14 cellular contexts compared by ENCODE assay signal in genomic region chr18:36622610-36623009, GRCh38.
DNase-seq lines count a peak whose midpoint lies in the region; ATAC-seq and TF ChIP-seq lines count a peak whose summit lies in the region.
"Had no signal": no experiment of that assay in that cellular context is flagged by ENCODE, and none has a peak within 500 bp of the region (broad histone marks: within the 10 kb centered on the region; RNA-seq: fewer than 3 reads in every experiment).

No MANE protein-coding gene starts in this region.

- DNase-seq in IMR-90 (no peak), epithelial cell of esophagus (ENCODE audit: low read depth) (peak; percentile 14), left cardiac atrium (no peak), smooth muscle cell (lab: John Stamatoyannopoulos, UW; ENCODE audit: unreplicated experiment) (no peak), RKO (ENCODE audit: low spot score) (no peak), HPDE6-E6E7 (ENCODE audit: extremely low spot score) (no peak), hepatic stellate cell (ENCODE audit: low spot score) (no peak)
- DNase-seq: ACHN; CD4-positive, alpha-beta memory T cell; DMS79; EL; H7 had no signal

- CTCF ChIA-PET in IMR-90 (lab: Yijun Ruan, JAX), result no interaction called here

- H2AK5ac ChIP-seq in IMR-90 (ENCODE audit: low read depth, low read length), result no peak overlapping the region

- dilution Hi-C loops in IMR-90 (cut with HindIII; ENCODE audit: low sequenced_read_pairs, unreplicated experiment), result no loop called here

- TF ChIP-seq RAD21 in IMR-90 (IDR thresholded peaks at IDR 0.05; ENCODE audit: low read length), result no peak

- H4K20me1 ChIP-seq in IMR-90 (ENCODE audit: insufficient read depth, low read length) (no peaks in the 10 kb centered on the region), smooth muscle cell (ENCODE audit: low read depth) (no peaks in the 10 kb centered on the region)

- no peak overlapping the region for H4K8ac ChIP-seq in IMR-90 (ENCODE audit: low read depth in 2 of 2, low read length in 2 of 2)

- H3K9me3 ChIP-seq in IMR-90 (ENCODE audit: control insufficient read depth, insufficient read depth, low read length) (no peaks in the 10 kb centered on the region), smooth muscle cell (replicated peaks; ENCODE audit: low read depth) (no peaks in the 10 kb centered on the region)

- H3K27me3 ChIP-seq in IMR-90 (ENCODE audit: control insufficient read depth, insufficient read depth, low read length) (no peaks in the 10 kb centered on the region), smooth muscle cell (ENCODE audit: low read depth) (no peaks in the 10 kb centered on the region)

- peaks cover 7% of the 10 kb centered on the region for H3K9me1 ChIP-seq in IMR-90 (ENCODE audit: insufficient read depth, low read length)

- peaks cover 3% of the 10 kb centered on the region; the same call in 1 of the 2 replicates for H3K4me1 ChIP-seq in IMR-90 (ENCODE audit: control insufficient read depth, insufficient read depth, low read length)
- H3K4me1 ChIP-seq in smooth muscle cell (ENCODE audit: low read depth), result no peaks in the 10 kb centered on the region

- H2BK15ac ChIP-seq in IMR-90 (ENCODE audit: low read depth, low read length), result no peak overlapping the region

- H3K4ac ChIP-seq in IMR-90 (ENCODE audit: low read depth, low read length), result no peak overlapping the region

- H3K79me2 ChIP-seq in smooth muscle cell (ENCODE audit: low read depth), result no peaks in the 10 kb centered on the region

- in situ Hi-C loops in IMR-90 (cut with MboI; ENCODE audit: low sequenced_read_pairs), result no loop called here

- no peak overlapping the region for H3K9ac ChIP-seq in IMR-90 (ENCODE audit: low read depth, low read length)
- H3K9ac ChIP-seq in smooth muscle cell (ENCODE audit: low read depth), result no peak overlapping the region

- 87% methylated on average over 2 of the region's 5 CpGs; no CpG with 5 or more reads in 1 of the 2 experiments for WGBS in IMR-90 (ENCODE audit: extremely low coverage in 2 of 2, insufficient read length in 1 of 2), 2 experiments
- WGBS in smooth muscle cell (ENCODE audit: low lambda C conversion rate), result 69% methylated on average over 5 of the region's 5 CpGs

- no peaks in the 10 kb centered on the region for H3K36me3 ChIP-seq in IMR-90 (ENCODE audit: control insufficient read depth, insufficient read depth, low read length)
- no peaks in the 10 kb centered on the region for H3K36me3 ChIP-seq in smooth muscle cell (ENCODE audit: low read depth)

- H3F3A ChIP-seq in smooth muscle cell (ENCODE audit: low read depth), result no peaks in the 10 kb centered on the region

- no peak overlapping the region for H2AFZ ChIP-seq in IMR-90 (replicated peaks; ENCODE audit: low read length, poor library complexity)
- no peak overlapping the region for H2AFZ ChIP-seq in smooth muscle cell (ENCODE audit: low read depth)
- H2AFZ ChIP-seq: GM23338 had no signal

- TF ChIP-seq POLR2A in IMR-90 (IDR thresholded peaks at IDR 0.05; ENCODE audit: low read depth, low read length), result no peak

- no peak overlapping the region for H4K91ac ChIP-seq in IMR-90 (ENCODE audit: insufficient read depth, low read depth, low read length)

- H2AK9ac ChIP-seq in IMR-90 (replicated peaks; ENCODE audit: low read depth, low read length, poor library complexity), result no peak overlapping the region

- no peak for TF ChIP-seq CTCF in IMR-90 (conservative IDR thresholded peaks at IDR 0.05; ENCODE audit: low read depth, low read length)
- TF ChIP-seq CTCF in epithelial cell of esophagus (IDR thresholded peaks at IDR 0.05; ENCODE audit: insufficient read depth, low read depth, low read length, missing control alignments), result no peak
- TF ChIP-seq CTCF in smooth muscle cell (IDR thresholded peaks at IDR 0.05; ENCODE audit: borderline replicate concordance, insufficient read depth, poor library complexity, severe bottlenecking), result no peak

- H4K5ac ChIP-seq in IMR-90 (ENCODE audit: low read depth, low read length), result no peak overlapping the region

- H3K4me3 ChIP-seq in IMR-90 (ENCODE audit: insufficient read depth, low read depth, low read length) (no peak overlapping the region), epithelial cell of esophagus (ENCODE audit: low read length) (no peak overlapping the region), smooth muscle cell (no peak overlapping the region)
- H3K4me3 ChIP-seq: GM23338 had no signal

- no TSS peak for BruUV-seq in IMR-90 (replicated peaks; lab: Mats Ljungman, UMichigan)

- intact Hi-C loops in IMR-90 (cut with micrococcal nuclease), result no loop called here
- intact Hi-C loops in left cardiac atrium (cut with DNase I), result no loop called here

- H3K23ac ChIP-seq in IMR-90 (ENCODE audit: low read depth, low read length), result no peak overlapping the region

- no peak overlapping the region for H3K18ac ChIP-seq in IMR-90 (ENCODE audit: low read depth, low read length)

- H3K4me2 ChIP-seq in IMR-90 (ENCODE audit: low read depth, low read length) (no peak overlapping the region), smooth muscle cell (peak overlapping the region; percentile 28)
- H3K4me2 ChIP-seq: GM23338 had no signal

- H3K27ac ChIP-seq in IMR-90 (ENCODE audit: insufficient read depth, low read length) (no peak overlapping the region), smooth muscle cell (ENCODE audit: low read depth) (no peak overlapping the region)
- H3K27ac ChIP-seq: C4-2B had no signal

- no peak for ATAC-seq in IMR-90 (ENCODE audit: low read depth)
- peak; percentile 29 to 34 for ATAC-seq in left cardiac atrium
- ATAC-seq: GM23338 had no signal

- POLR2A ChIA-PET in IMR-90 (lab: Charles Lee; ENCODE audit: unreplicated experiment), result no interaction called here

- no peak overlapping the region for H2BK5ac ChIP-seq in IMR-90 (ENCODE audit: low read depth, low read length, poor library complexity, severe bottlenecking)

- 0 out of 2 replicates have a peak overlapping the region, but pooled peaks have one; percentile 4 for H3K14ac ChIP-seq in IMR-90 (replicated peaks; ENCODE audit: low read depth, low read length)

- no peak overlapping the region for H3K56ac ChIP-seq in IMR-90 (ENCODE audit: extremely low read depth, insufficient read depth, low read length)

- no peak overlapping the region for H2BK120ac ChIP-seq in IMR-90 (ENCODE audit: low read depth, low read length)

- H3K79me1 ChIP-seq in IMR-90 (ENCODE audit: low read depth in 1 of 2, low read length in 2 of 2), result no peaks in the 10 kb centered on the region; a peak in 2 of 4 replicates

- no peak overlapping the region for H2BK20ac ChIP-seq in IMR-90 (ENCODE audit: low read depth, low read length)

TF ChIP-seq in IMR-90, 13 proteins besides CTCF, POLR2A, EP300 and RAD21:
- TF ChIP-seq ELK1 (IDR thresholded peaks at IDR 0.05; ENCODE audit: borderline replicate concordance, low read depth, low read length) (no peak), CEBPB (IDR thresholded peaks at IDR 0.05; ENCODE audit: low read depth, low read length) (no peak), MXI1 (IDR thresholded peaks at IDR 0.05; ENCODE audit: borderline replicate concordance, low read depth, low read length) (no peak), SMC3 (IDR thresholded peaks at IDR 0.05; ENCODE audit: low read depth, low read length) (no peak), NFE2L2 (IDR thresholded peaks at IDR 0.05; ENCODE audit: low read depth, low read length) (no peak), RCOR1 (IDR thresholded peaks at IDR 0.05; ENCODE audit: insufficient replicate concordance, low read length) (no peak), MAFK (IDR thresholded peaks at IDR 0.05; ENCODE audit: low read depth, low read length) (no peak), MAZ (IDR thresholded peaks at IDR 0.05; ENCODE audit: borderline replicate concordance, low read depth, low read length) (no peak), CHD1 (IDR thresholded peaks at IDR 0.05; ENCODE audit: low read depth, low read length) (no peak), RFX5 (IDR thresholded peaks at IDR 0.05; ENCODE audit: low read depth, low read length) (no peak), FOS (IDR thresholded peaks at IDR 0.05; ENCODE audit: low read depth, low read length) (no peak), BHLHE40 (IDR thresholded peaks at IDR 0.05; ENCODE audit: low read depth, low read length) (no peak)
